Comparison of ENCODE assay signal across 21 cellular contexts in the genomic region with DNA sequence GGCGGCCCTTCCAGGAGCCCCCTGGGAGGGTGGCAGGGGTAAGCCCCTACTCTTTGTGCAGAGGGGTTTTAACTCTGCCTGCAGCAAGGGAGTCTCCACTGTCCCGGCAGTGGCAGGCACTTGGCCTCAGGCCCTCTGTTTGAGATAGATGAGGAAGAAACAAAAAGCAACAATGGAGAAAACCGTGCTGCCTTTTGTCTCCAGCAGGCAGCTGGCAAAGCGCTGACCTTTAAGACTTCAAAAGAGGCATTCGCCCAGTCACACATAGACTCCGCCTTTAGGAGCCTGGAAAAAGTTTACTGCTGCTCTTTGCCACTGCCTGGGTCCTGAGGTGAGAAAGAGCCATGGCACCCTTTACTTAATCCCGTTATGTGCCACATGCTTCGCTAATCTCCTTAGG.
DNase-seq lines count a peak whose midpoint lies in the region; ATAC-seq and FAIRE-seq lines count a peak whose summit lies in the region.
"Had no signal": no experiment of that assay in that cellular context is flagged by ENCODE, and none has a peak within 500 bp of the region (broad histone marks: within the 10 kb centered on the region; RNA-seq: fewer than 3 reads in every experiment).

No MANE protein-coding gene starts in this region.

- peaks cover 0 to 2% of the 10 kb centered on the region in 2 donors for H3K4me1 ChIP-seq in small intestine (ENCODE audit: control insufficient read depth in 2 of 2, insufficient read depth in 1 of 2, low read depth in 1 of 2, low read length in 1 of 2)
- H3K4me1 ChIP-seq: SJSA1 had no signal

- peak; percentile 10 for DNase-seq in NCI-H1105 treated with DMSO at 0.1 percent for 48 hours (lab: John Stamatoyannopoulos, UW)
- no peak for DNase-seq in NCI-H1105 (lab: John Stamatoyannopoulos, UW)
- DNase-seq in NCI-H510A (lab: John Stamatoyannopoulos, UW), result peak; percentile 55
- peak; percentile 54 for DNase-seq in ecto neural progenitor cell (ENCODE audit: low spot score)
- peak; percentile 46 for DNase-seq in small intestine
- no peak for DNase-seq in putamen (ENCODE audit: low spot score)
- DNase-seq in stimulated activated naive CD8-positive, alpha-beta T cell treated with anti-CD3 and anti-CD28 coated beads, Interleukin-15, Interleukin-2, amounts not matched to agents 100 U/mL and 50 U/mL, for 24 hours, result no peak
- DNase-seq: 8988T, COR-L47, DMS 273 treated with DMSO at 0.1 percent for 48 hours, EL, MM.1S, NCI-H1092, NCI-H2081, NCI-H774, PC-3 had no signal

- ATAC-seq in GM19023 (IDR thresholded peaks at IDR 0.05; ENCODE audit: unreplicated experiment), result no peak
- ATAC-seq in stimulated activated naive CD8-positive, alpha-beta T cell treated with anti-CD3 and anti-CD28 coated beads, Interleukin-15, Interleukin-2, amounts not matched to agents 100 U/mL and 50 U/mL, for 24 hours, result no peak
- ATAC-seq: PC-3 had no signal

- no peak overlapping the region for H3K27ac ChIP-seq in small intestine (ENCODE audit: low read depth in 1 of 2, low read length in 1 of 2)
- H3K27ac ChIP-seq: SJSA1 had no signal

- FAIRE-seq in small intestine (lab: Jason Lieb, UNC), result no peak
- FAIRE-seq: GM12892, GM18507, H1 had no signal

- H3K4me3 ChIP-seq in small intestine (ENCODE audit: low read depth in 1 of 2, low read length in 2 of 2), result no peak overlapping the region
- H3K4me3 ChIP-seq: SJSA1 had no signal

- WGBS in small intestine, 3 donors, result 25 to 68% (median 48%) methylated on average over 8 of the region's 8 CpGs

- no peaks in the 10 kb centered on the region for H3K27me3 ChIP-seq in small intestine (ENCODE audit: control insufficient read depth in 2 of 2, insufficient read depth in 2 of 2, low read length in 2 of 2)
- H3K27me3 ChIP-seq: SJSA1 had no signal

- no peaks in the 10 kb centered on the region for H3K36me3 ChIP-seq in small intestine (ENCODE audit: control insufficient read depth in 2 of 2, insufficient read depth in 2 of 2, low read length in 2 of 2)
- H3K36me3 ChIP-seq: SJSA1 had no signal

- no peaks in the 10 kb centered on the region for H3K9me3 ChIP-seq in small intestine (ENCODE audit: control insufficient read depth, low read depth)
- H3K9me3 ChIP-seq: SJSA1 had no signal

Comparison
In these comparisons a context has a peak if more than half of its experiments do, and no peak if none do; other contexts are left out.
1. DNase-seq: peak in NCI-H1105 treated with DMSO at 0.1 percent for 48 hours (single experiment), NCI-H510A (single experiment), ecto neural progenitor cell (single experiment) and small intestine (single experiment); none in NCI-H1105 (single experiment), putamen (single experiment) and stimulated activated naive CD8-positive, alpha-beta T cell treated with anti-CD3 and anti-CD28 coated beads, Interleukin-15, Interleukin-2, amounts not matched to agents 100 U/mL and 50 U/mL, for 24 hours (single experiment).